27 cellular contexts compared by ENCODE assay signal in the genomic region with DNA sequence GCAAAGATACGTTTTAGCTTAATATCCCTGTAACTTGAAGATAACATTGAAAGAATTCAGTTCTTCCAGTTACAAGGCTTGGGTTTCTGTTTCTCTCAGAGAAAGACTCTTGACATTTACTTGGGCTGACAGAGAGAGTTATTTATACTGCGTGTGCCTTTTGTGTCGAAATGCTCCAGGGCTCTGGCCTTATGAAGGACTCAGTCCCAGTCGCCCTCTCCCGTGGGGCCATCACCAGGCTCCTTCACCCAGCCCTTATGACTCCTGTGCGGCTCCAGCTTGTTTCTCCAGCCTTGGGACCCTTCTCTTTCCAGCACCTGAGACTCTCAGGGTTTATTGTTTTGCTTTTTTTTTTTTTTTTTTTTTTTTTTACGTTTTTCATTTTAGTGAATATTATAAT.
"Had no signal": no experiment of that assay in that cellular context is flagged by ENCODE, and none has a peak within 500 bp of the region (broad histone marks: within the 10 kb centered on the region; RNA-seq: fewer than 3 reads in every experiment).

No MANE protein-coding gene starts in this region.

- H3K27ac Mint-ChIP-seq: activated naive CD4-positive, alpha-beta T cell treated with anti-CD3 and anti-CD28 coated beads for 36 hours; activated naive CD8-positive, alpha-beta T cell treated with anti-CD3 and anti-CD28 coated beads for 36 hours; natural killer cell treated with Interleukin-12 subunit alpha and Interleukin-12 subunit beta and Interleukin-15 and Interleukin-18, amount 100 ng/mL, for 72 hours; stimulated activated naive B cell treated with anti-CD40 and anti-IgM and Interleukin-4, amounts not matched to agents 10 μg/mL and 1 μg/mL and 100 μg/mL, for 72 hours; T-helper 17 cell had no signal

- H3K36me3 ChIP-seq: breast epithelium, esophagus squamous epithelium, gastroesophageal sphincter, left lung, stomach, thyroid gland, upper lobe of right lung, WERI-Rb-1 had no signal

- H3K4me3 ChIP-seq: breast epithelium, esophagus squamous epithelium, gastroesophageal sphincter, left lung, mucosa of descending colon, smooth muscle cell, stomach, thyroid gland, upper lobe of right lung had no signal

- H3K9me3 Mint-ChIP-seq: activated naive CD4-positive, alpha-beta T cell treated with anti-CD3 and anti-CD28 coated beads for 36 hours; activated naive CD8-positive, alpha-beta T cell treated with anti-CD3 and anti-CD28 coated beads for 36 hours; natural killer cell treated with Interleukin-12 subunit alpha and Interleukin-12 subunit beta and Interleukin-15 and Interleukin-18, amount 100 ng/mL, for 72 hours; stimulated activated naive B cell treated with anti-CD40 and anti-IgM and Interleukin-4, amounts not matched to agents 10 μg/mL and 1 μg/mL and 100 μg/mL, for 72 hours had no signal

- H3K36me3 Mint-ChIP-seq: activated naive CD8-positive, alpha-beta T cell treated with anti-CD3 and anti-CD28 coated beads for 36 hours; natural killer cell treated with Interleukin-12 subunit alpha and Interleukin-12 subunit beta and Interleukin-15 and Interleukin-18, amount 100 ng/mL, for 72 hours; stimulated activated naive B cell treated with anti-CD40 and anti-IgM and Interleukin-4, amounts not matched to agents 10 μg/mL and 1 μg/mL and 100 μg/mL, for 72 hours had no signal

- H3K27ac ChIP-seq: breast epithelium, epithelial cell of prostate, esophagus squamous epithelium, left lung, stomach, thyroid gland, upper lobe of right lung, WERI-Rb-1 had no signal

- ATAC-seq: activated CD4-positive, CD25-positive, alpha-beta regulatory T cell treated with anti-CD3 and anti-CD28 coated beads, Interleukin-2, amount 50 U/mL, for 24 hours; gastroesophageal sphincter; left lung; mucosa of descending colon; natural killer cell treated with Interleukin-12 subunit alpha and Interleukin-12 subunit beta and Interleukin-15 and Interleukin-18, amount 100 ng/mL, for 72 hours; sciatic nerve; stimulated activated naive B cell treated with anti-CD40 and anti-IgM and Interleukin-4, amounts not matched to agents 10 μg/mL and 1 μg/mL and 100 μg/mL, for 72 hours; T-helper 17 cell; upper lobe of right lung had no signal

- H3K4me3 Mint-ChIP-seq: activated naive CD4-positive, alpha-beta T cell treated with anti-CD3 and anti-CD28 coated beads for 36 hours; activated naive CD8-positive, alpha-beta T cell treated with anti-CD3 and anti-CD28 coated beads for 36 hours; central memory CD8-positive, alpha-beta T cell; natural killer cell treated with Interleukin-12 subunit alpha and Interleukin-12 subunit beta and Interleukin-15 and Interleukin-18, amount 100 ng/mL, for 72 hours; stimulated activated naive B cell treated with anti-CD40 and anti-IgM and Interleukin-4, amounts not matched to agents 10 μg/mL and 1 μg/mL and 100 μg/mL, for 72 hours; T-helper 17 cell had no signal

- H3K4me1 Mint-ChIP-seq: activated naive CD8-positive, alpha-beta T cell treated with anti-CD3 and anti-CD28 coated beads for 36 hours; central memory CD8-positive, alpha-beta T cell; stimulated activated naive B cell treated with anti-CD40 and anti-IgM and Interleukin-4, amounts not matched to agents 10 μg/mL and 1 μg/mL and 100 μg/mL, for 72 hours; T-helper 17 cell had no signal

- H3K27me3 Mint-ChIP-seq: activated naive CD8-positive, alpha-beta T cell treated with anti-CD3 and anti-CD28 coated beads for 36 hours; central memory CD8-positive, alpha-beta T cell; natural killer cell treated with Interleukin-12 subunit alpha and Interleukin-12 subunit beta and Interleukin-15 and Interleukin-18, amount 100 ng/mL, for 72 hours; stimulated activated naive B cell treated with anti-CD40 and anti-IgM and Interleukin-4, amounts not matched to agents 10 μg/mL and 1 μg/mL and 100 μg/mL, for 72 hours; T-helper 17 cell had no signal

- H3K4me2 ChIP-seq: smooth muscle cell had no signal

- H3K9me3 ChIP-seq: breast epithelium, esophagus squamous epithelium, gastroesophageal sphincter, mucosa of descending colon, stomach, thyroid gland, upper lobe of right lung had no signal

- DNase-seq: activated CD4-positive, alpha-beta T cell treated with anti-CD3 and anti-CD28 coated beads for 48 hours; activated CD4-positive, alpha-beta T cell treated with anti-CD3 and anti-CD28 coated beads, Interleukin-2, amount 50 U/mL, for 48 hours; activated CD8-positive, alpha-beta memory T cell treated with anti-CD3 and anti-CD28 coated beads for 24 hours; activated effector memory CD4-positive, alpha-beta T cell treated with anti-CD3 and anti-CD28 coated beads, Interleukin-2, amount 50 U/mL, for 16 hours; activated naive CD4-positive, alpha-beta T cell treated with anti-CD3 and anti-CD28 coated beads for 36 hours; activated naive CD8-positive, alpha-beta T cell treated with anti-CD3 and anti-CD28 coated beads for 36 hours; effector CD8-positive, alpha-beta T cell; esophagus squamous epithelium; kidney glomerular epithelial cell; mucosa of descending colon; stimulated activated CD4-positive, alpha-beta T cell treated with anti-CD3 and anti-CD28 coated beads, Interleukin-1b, Interleukin-23, amount 100 ng/mL, for 48 hours; stimulated activated naive B cell treated with anti-CD40 and anti-IgM and Interleukin-4, amounts not matched to agents 10 μg/mL and 1 μg/mL and 100 μg/mL, for 72 hours; stomach; T-helper 17 cell; T1000; thyroid gland; upper lobe of right lung; WERI-Rb-1 had no signal

- H3K27me3 ChIP-seq: breast epithelium, esophagus squamous epithelium, gastroesophageal sphincter, left lung, stomach, thyroid gland, upper lobe of right lung had no signal

- H3K4me1 ChIP-seq: breast epithelium, esophagus squamous epithelium, left lung, stomach, thyroid gland, upper lobe of right lung had no signal
